ENCODE assay signal across 17 cellular contexts in genomic region chr16:81495321-81496234, GRCh38. TPM values are rescaled to one million over a fixed set of nuclear protein-coding genes. Genes with fewer than 3 reads are reported as not detected.
DNase-seq lines count a peak whose midpoint lies in the region; ATAC-seq, FAIRE-seq and TF ChIP-seq lines count a peak whose summit lies in the region.
"Had no signal": no experiment of that assay in that cellular context is flagged by ENCODE, and none has a peak within 500 bp of the region (broad histone marks: within the 10 kb centered on the region; RNA-seq: fewer than 3 reads in every experiment).

No MANE protein-coding gene starts in this region.

- no peak for TF ChIP-seq POLR2A in endothelial cell of umbilical vein (IDR thresholded peaks at IDR 0.05; ENCODE audit: low read depth, low read length)

- peaks cover 9 to 55% of the 10 kb centered on the region in 2 experiments for H3K4me1 ChIP-seq in SK-N-SH (ENCODE audit: control insufficient read depth in 1 of 2, insufficient read depth in 2 of 2, low read depth in 1 of 2, low read length in 1 of 2)
- H3K4me1 ChIP-seq in endothelial cell of umbilical vein (ENCODE audit: control insufficient read depth, extremely low read depth, insufficient read depth, low read length): peaks cover 80% of the 10 kb centered on the region
- H3K4me1 ChIP-seq in mesenchymal stem cell (ENCODE audit: control insufficient read depth, insufficient read depth, low read depth, low read length): peaks cover 25% of the 10 kb centered on the region
- H3K4me1 ChIP-seq in upper lobe of right lung: peaks cover 70% of the 10 kb centered on the region

- H3K4me3 ChIP-seq in SK-N-SH (ENCODE audit: low read depth in 2 of 2, low read length in 1 of 2) (no peak overlapping the region), endothelial cell of umbilical vein (replicated peaks in 1 of 3; ENCODE audit: insufficient read depth in 1 of 3, low read depth in 1 of 3, low read length in 3 of 3) (no peak overlapping the region), mesenchymal stem cell (ENCODE audit: insufficient read depth in 1 of 2, low read depth in 1 of 2, low read length in 2 of 2) (no peak overlapping the region), upper lobe of right lung (no peak overlapping the region)
- H3K4me3 ChIP-seq: esophagus muscularis mucosa had no signal

- ATAC-seq in SK-N-SH treated with all-trans-retinoic acid at 6 μM for 48 hours (no peak), upper lobe of right lung (peak; percentile 51)
- ATAC-seq: stimulated activated naive CD8-positive, alpha-beta T cell treated with anti-CD3 and anti-CD28 coated beads, Interleukin-15, Interleukin-2, amounts not matched to agents 100 U/mL and 50 U/mL, for 24 hours had no signal

- TF ChIP-seq CTCF in SK-N-SH (IDR thresholded peaks at IDR 0.05) (no peak), endothelial cell of umbilical vein (IDR thresholded peaks at IDR 0.05; ENCODE audit: extremely low read depth in 1 of 2, insufficient read depth in 1 of 2, low read depth in 1 of 2, low read length in 2 of 2) (peak; percentile 11 to 17), upper lobe of right lung (IDR thresholded peaks at IDR 0.05) (peak; percentile 24)

- H3K27me3 ChIP-seq in SK-N-SH (ENCODE audit: insufficient read depth) (no peaks in the 10 kb centered on the region), endothelial cell of umbilical vein (ENCODE audit: control insufficient read depth in 2 of 2, insufficient read depth in 2 of 2, low read length in 2 of 2) (no peaks in the 10 kb centered on the region), mesenchymal stem cell (ENCODE audit: control insufficient read depth in 1 of 2, insufficient read depth in 1 of 2, low read length in 2 of 2) (no peaks in the 10 kb centered on the region), upper lobe of right lung (no peaks in the 10 kb centered on the region)
- H3K27me3 ChIP-seq: esophagus muscularis mucosa had no signal

- H3K9me3 ChIP-seq in SK-N-SH (no peaks in the 10 kb centered on the region), endothelial cell of umbilical vein (replicated peaks; ENCODE audit: control insufficient read depth, insufficient read depth, low read length) (no peaks in the 10 kb centered on the region), mesenchymal stem cell (ENCODE audit: control insufficient read depth, low read length) (no peaks in the 10 kb centered on the region), upper lobe of right lung (no peaks in the 10 kb centered on the region)
- H3K9me3 ChIP-seq: esophagus muscularis mucosa had no signal

- WGBS in SK-N-SH (ENCODE audit: low lambda C conversion rate): 85% methylated on average over 14 of the region's 17 CpGs
- 89% methylated on average over 17 of the region's 17 CpGs for WGBS in mesenchymal stem cell

- no peak overlapping the region for H3K14ac ChIP-seq in mesenchymal stem cell (ENCODE audit: low read length in 2 of 2)

- no peaks in the 10 kb centered on the region for H3K9me1 ChIP-seq in endothelial cell of umbilical vein (replicated peaks; ENCODE audit: control insufficient read depth, extremely low read depth, insufficient read depth, low read length)

- H3K9ac ChIP-seq in SK-N-SH (no peak overlapping the region), endothelial cell of umbilical vein (replicated peaks; ENCODE audit: extremely low read depth, insufficient read depth, low read length) (peak overlapping the region; percentile 48), mesenchymal stem cell (ENCODE audit: low read length) (no peak overlapping the region)

- dilution Hi-C loops in endothelial cell of umbilical vein (cut with MboI; ENCODE audit: extremely low pct_ligation_motif_present, low sequenced_read_pairs): no loop called here

- H3K9me2 ChIP-seq in SK-N-SH: no peaks in the 10 kb centered on the region

- peaks cover 67% of the 10 kb centered on the region for H3K79me1 ChIP-seq in mesenchymal stem cell (replicated peaks; ENCODE audit: low read length, poor library complexity, severe bottlenecking)

- peak; percentile 88 for FAIRE-seq in endothelial cell of umbilical vein (lab: Jason Lieb, UNC)
- FAIRE-seq: bronchial epithelial cell, islet of Langerhans had no signal

- H3K18ac ChIP-seq in mesenchymal stem cell (ENCODE audit: low read depth in 1 of 2, low read length in 2 of 2): no peak overlapping the region

- no peak for TF ChIP-seq RAD21 in SK-N-SH (IDR thresholded peaks at IDR 0.05; ENCODE audit: low read length)

- peaks cover 3% of the 10 kb centered on the region for H3F3A ChIP-seq in SK-N-SH (replicated peaks; ENCODE audit: insufficient read depth)

- CTCF ChIA-PET in SK-N-SH (lab: Yijun Ruan, JAX) (interaction anchor here (0.7 to 2.1 kb wide), 5 partner anchors 11 to 92 kb away, joined by 3 to 9 read pairs (median 4); no protein-coding TSS in a partner anchor), endothelial cell of umbilical vein (lab: Charles Lee) (interaction anchor here (1.4 kb wide), 3 partner anchors 10 to 67 kb away, joined by 3 to 5 read pairs (median 4); no protein-coding TSS in a partner anchor)

- H4K20me1 ChIP-seq in SK-N-SH (ENCODE audit: insufficient read depth) (peaks cover 23% of the 10 kb centered on the region; the same call in 1 of the 2 replicates), endothelial cell of umbilical vein (replicated peaks; ENCODE audit: control insufficient read depth, extremely low read depth, insufficient read depth, low read length) (no peaks in the 10 kb centered on the region)

- H2BK12ac ChIP-seq in mesenchymal stem cell (ENCODE audit: low read length in 2 of 2): no peak overlapping the region

- no peak overlapping the region for H2BK5ac ChIP-seq in mesenchymal stem cell (ENCODE audit: low read depth, low read length, poor library complexity, severe bottlenecking)

- H2BK120ac ChIP-seq in mesenchymal stem cell (ENCODE audit: low read depth, low read length): no peak overlapping the region

- H3K27ac ChIP-seq in SK-N-SH (ENCODE audit: low read depth in 2 of 2, low read length in 1 of 2) (peak overlapping the region in 1 of 2 experiments; percentile 62; a peak in 2 of 4 replicates), endothelial cell of umbilical vein (ENCODE audit: insufficient read depth, low read depth, low read length) (peak overlapping the region; percentile 96), mesenchymal stem cell (ENCODE audit: low read length, poor library complexity, severe bottlenecking) (no peak overlapping the region), upper lobe of right lung (peak overlapping the region; percentile 0)

- peak overlapping the region; percentile 18 for H4K91ac ChIP-seq in mesenchymal stem cell (ENCODE audit: low read length)

- H3K36me3 ChIP-seq in SK-N-SH (replicated peaks in 1 of 2; ENCODE audit: control insufficient read depth in 1 of 2, insufficient read depth in 2 of 2, low read length in 1 of 2) (peaks cover 0 to 3% of the 10 kb centered on the region in 2 experiments), endothelial cell of umbilical vein (ENCODE audit: control insufficient read depth in 2 of 2, extremely low read depth in 1 of 2, insufficient read depth in 2 of 2, low read length in 2 of 2) (no peaks in the 10 kb centered on the region), mesenchymal stem cell (ENCODE audit: control insufficient read depth in 1 of 2, insufficient read depth in 2 of 2, low read depth in 1 of 2, low read length in 2 of 2) (peaks cover 0 to 13% of the 10 kb centered on the region in 2 experiments), upper lobe of right lung (no peaks in the 10 kb centered on the region)
- H3K36me3 ChIP-seq: esophagus muscularis mucosa had no signal

- no peak overlapping the region for H3K4me2 ChIP-seq in SK-N-SH
- H3K4me2 ChIP-seq in endothelial cell of umbilical vein (ENCODE audit: insufficient read depth, low read length): peak overlapping the region; percentile 24
- no peak overlapping the region for H3K4me2 ChIP-seq in mesenchymal stem cell (ENCODE audit: low read length, poor library complexity, severe bottlenecking)

- intact Hi-C loops in endothelial cell of umbilical vein (cut with micrococcal nuclease): loop anchor here (2.0 kb wide), 1 partner anchor 57 kb away; no protein-coding TSS in a partner anchor
- intact Hi-C loops in upper lobe of right lung (cut with DNase I): no loop called here

- H3K79me2 ChIP-seq in SK-N-SH (ENCODE audit: insufficient read depth): peaks cover 12% of the 10 kb centered on the region; the same call in 1 of the 2 replicates
- H3K79me2 ChIP-seq in endothelial cell of umbilical vein (ENCODE audit: control insufficient read depth, insufficient read depth, low read length): peaks cover 50% of the 10 kb centered on the region

- H4K8ac ChIP-seq in mesenchymal stem cell (ENCODE audit: low read length): no peak overlapping the region

- H2BK15ac ChIP-seq in mesenchymal stem cell (ENCODE audit: low read depth, poor library complexity, severe bottlenecking): peak overlapping the region; percentile 2

- DNase-seq in SK-N-SH: peak; percentile 73
- peak; percentile 73 for DNase-seq in endothelial cell of umbilical vein (ENCODE audit: low read depth, low spot score)
- no peak for DNase-seq in mesenchymal stem cell
- peak; percentile 77 for DNase-seq in upper lobe of right lung
- no peak for DNase-seq in putamen (ENCODE audit: low spot score)
- DNase-seq in iPS-NIHi11 (ENCODE audit: low spot score): no peak
- no peak for DNase-seq in T-helper 1 cell
- DNase-seq: 8988T; activated B cell treated with CpG ODN at 0.5 μM for 24 hours; NCI-H2227 treated with DMSO at 0.1 percent for 48 hours; nucleus accumbens; stimulated activated CD4-positive, alpha-beta T cell treated with anti-CD3 and anti-CD28 coated beads, Interleukin-2, amount 100 ng/mL, for 24 hours; stimulated activated naive CD8-positive, alpha-beta T cell treated with anti-CD3 and anti-CD28 coated beads, Interleukin-15, Interleukin-2, amounts not matched to agents 100 U/mL and 50 U/mL, for 24 hours had no signal

- no TSS peak for BruUV-seq in endothelial cell of umbilical vein (replicated peaks; lab: Mats Ljungman, UMichigan)

- no peak for TF ChIP-seq EP300 in SK-N-SH (IDR thresholded peaks at IDR 0.05; ENCODE audit: borderline replicate concordance in 1 of 2, low read depth in 1 of 2, low read length in 1 of 2)

- H3K4ac ChIP-seq in mesenchymal stem cell (ENCODE audit: low read depth in 1 of 2, low read length in 2 of 2): no peak overlapping the region

- POLR2A ChIA-PET in SK-N-SH (lab: Yijun Ruan, JAX): interaction anchor here (2.3 kb wide), 1 partner anchor 10 kb away, joined by 7 read pairs; no protein-coding TSS in a partner anchor
- POLR2A ChIA-PET in endothelial cell of umbilical vein (lab: Charles Lee): no interaction called here

- no peak overlapping the region for H2AK5ac ChIP-seq in mesenchymal stem cell (ENCODE audit: low read length, severe bottlenecking)

- H3K23ac ChIP-seq in mesenchymal stem cell (ENCODE audit: low read length in 2 of 2): peak overlapping the region in 1 of 2 experiments; percentile 34

- H2AFZ ChIP-seq in SK-N-SH (ENCODE audit: low read depth): no peak overlapping the region
- no peak overlapping the region for H2AFZ ChIP-seq in endothelial cell of umbilical vein (ENCODE audit: low read depth, low read length)
- no peak overlapping the region for H2AFZ ChIP-seq in mesenchymal stem cell (ENCODE audit: low read depth, low read length)

RNA-seq across cellular contexts. Expression of gene CMIP, which starts 51.0 kb away (rescaled TPM):
- 2.4 and 5.4 TPM in 2 replicates for polyA plus RNA-seq in SK-N-SH (2012; rRNA removed)
- 3.9 and 6.2 TPM in 2 replicates for polyA plus RNA-seq in SK-N-SH (2012; cell fraction: cytosol; rRNA removed)
- 9.8 and 13.9 TPM in 2 replicates for polyA plus RNA-seq in SK-N-SH (2012; cell fraction: nucleus; rRNA removed)
- total RNA-seq in endothelial cell of umbilical vein: 82.4 and 101 TPM in 2 replicates
- 23.6 and 29.0 TPM in 2 replicates for polyA plus RNA-seq in endothelial cell of umbilical vein
- polyA plus RNA-seq in endothelial cell of umbilical vein (2011; cell fraction: cytosol; rRNA removed): 31.1 and 32.0 TPM in 2 replicates
- polyA plus RNA-seq in endothelial cell of umbilical vein (2011; cell fraction: nucleus; rRNA removed): 55.1 and 76.2 TPM in 2 replicates
- 43.0 and 55.4 TPM in 2 replicates for polyA plus RNA-seq in endothelial cell of umbilical vein (2012)
- 81.6 and 92.9 TPM in 2 replicates for polyA minus RNA-seq in endothelial cell of umbilical vein
- 15.4 TPM for polyA minus RNA-seq in endothelial cell of umbilical vein (2011; cell fraction: cytosol; rRNA and poly(A)+ RNA removed)
- polyA minus RNA-seq in endothelial cell of umbilical vein (2011; cell fraction: nucleus; rRNA and poly(A)+ RNA removed): 99.8 and 106 TPM in 2 replicates
- 34.5 TPM for polyA plus RNA-seq in mesenchymal stem cell (2013, experiment 1 of 2)
- polyA plus RNA-seq in mesenchymal stem cell (2013, experiment 2 of 2): 34.1 TPM
- total RNA-seq in upper lobe of right lung: 73.8 TPM

Comparison
In these comparisons a context has a peak if more than half of its experiments do, and no peak if none do; other contexts are left out.
1. DNase-seq: peak in SK-N-SH (single experiment), endothelial cell of umbilical vein (single experiment) and upper lobe of right lung (single experiment); none in mesenchymal stem cell (single experiment), putamen (single experiment), iPS-NIHi11 (single experiment) and T-helper 1 cell (0 of 5).